ENCODE assay signal across 1 cellular context in genomic region chr20:50731055-50731929, GRCh38.
A peak's percentile ranks its signal among the peaks of the same experiment; 100 is the strongest.
TF ChIP-seq lines count a peak whose summit lies in the region.

TSS of gene PARD6B (plus strand) at chr20:50731580. CDS start at chr20:50731787, 207 bp downstream.

TF ChIP-seq in HepG2, 621 proteins besides CTCF, POLR2A, EP300 and RAD21 (continued from another document and continues in another):
- TF ChIP-seq HMGXB3 (CRISPR knock-in tag; IDR thresholded peaks at IDR 0.05; ENCODE audit: borderline replicate concordance) (no peak), JUND (CRISPR knock-in tag; IDR thresholded peaks at IDR 0.05) (no peak), ELF4 (CRISPR knock-in tag; IDR thresholded peaks at IDR 0.05; ENCODE audit: borderline replicate concordance) (no peak), MTF2 (CRISPR knock-in tag; IDR thresholded peaks at IDR 0.05; ENCODE audit: borderline replicate concordance) (no peak; the same call in 1 of the 2 replicates), ZNF746 (CRISPR knock-in tag; IDR thresholded peaks at IDR 0.05) (peak; percentile 94), ZGPAT (CRISPR knock-in tag; IDR thresholded peaks at IDR 0.05) (peak; percentile 78), KLF9 (CRISPR knock-in tag; IDR thresholded peaks at IDR 0.05; ENCODE audit: low read depth) (no peak), SPEN (CRISPR knock-in tag; IDR thresholded peaks at IDR 0.05; ENCODE audit: low read depth) (peak; percentile 94), ZNF101 (CRISPR knock-in tag; IDR thresholded peaks at IDR 0.05; ENCODE audit: borderline replicate concordance, low read depth) (0 out of 2 replicates have a peak, but pooled peaks have one; percentile 95), ZNF792 (CRISPR knock-in tag; IDR thresholded peaks at IDR 0.05) (no peak; the same call in 1 of the 2 replicates), ZZZ3 (CRISPR knock-in tag; IDR thresholded peaks at IDR 0.05; ENCODE audit: borderline replicate concordance) (no peak), ZNF616 (CRISPR knock-in tag; IDR thresholded peaks at IDR 0.05; ENCODE audit: low read depth) (peak; percentile 76; the same call in 1 of the 2 replicates), ZNF720 (CRISPR knock-in tag; IDR thresholded peaks at IDR 0.05) (no peak), BATF2 (CRISPR knock-in tag; IDR thresholded peaks at IDR 0.05) (0 out of 2 replicates have a peak, but pooled peaks have one; percentile 63), NFKBIZ (CRISPR knock-in tag; IDR thresholded peaks at IDR 0.05) (no peak), KLF12 (CRISPR knock-in tag; IDR thresholded peaks at IDR 0.05; ENCODE audit: borderline replicate concordance) (peak; percentile 87), PAWR (CRISPR knock-in tag; IDR thresholded peaks at IDR 0.05; ENCODE audit: borderline replicate concordance) (no peak), ZNF552 (CRISPR knock-in tag; IDR thresholded peaks at IDR 0.05; ENCODE audit: borderline replicate concordance) (peak; percentile 80; the same call in 1 of the 2 replicates), ZNF180 (CRISPR knock-in tag; IDR thresholded peaks at IDR 0.05; ENCODE audit: borderline replicate concordance, low read depth) (peak; percentile 89; the same call in 1 of the 2 replicates), ZNF280D (CRISPR knock-in tag; IDR thresholded peaks at IDR 0.05) (no peak), FOXA3 (CRISPR knock-in tag; IDR thresholded peaks at IDR 0.05) (peak; percentile 61), ZNF251 (CRISPR knock-in tag; IDR thresholded peaks at IDR 0.05) (no peak), MTA1 (CRISPR knock-in tag; IDR thresholded peaks at IDR 0.05; ENCODE audit: borderline replicate concordance) (peak; percentile 49; the same call in 1 of the 2 replicates), ARNT2 (CRISPR knock-in tag; IDR thresholded peaks at IDR 0.05; ENCODE audit: low read depth) (peak; percentile 90), ZBTB38 (CRISPR knock-in tag; IDR thresholded peaks at IDR 0.05) (peak; percentile 89; the same call in 1 of the 2 replicates), RFX1 (IDR thresholded peaks at IDR 0.05) (peak; percentile 3; the same call in 1 of the 2 replicates), FOXA1 (IDR thresholded peaks at IDR 0.05) (no peak), FOXA1 (CRISPR knock-in tag; IDR thresholded peaks at IDR 0.05) (0 out of 2 replicates have a peak, but pooled peaks have one; percentile 11), ZFP62 (CRISPR knock-in tag; IDR thresholded peaks at IDR 0.05) (no peak), ZSCAN5A (CRISPR knock-in tag; IDR thresholded peaks at IDR 0.05; ENCODE audit: borderline replicate concordance) (no peak; the same call in 1 of the 2 replicates), SALL2 (CRISPR knock-in tag; IDR thresholded peaks at IDR 0.05) (peak; percentile 97), SP140L (CRISPR knock-in tag; IDR thresholded peaks at IDR 0.05; ENCODE audit: borderline replicate concordance) (no peak), SMARCC2 (IDR thresholded peaks at IDR 0.05) (no peak), ZNF264 (CRISPR knock-in tag; IDR thresholded peaks at IDR 0.05) (no peak; the same call in 1 of the 2 replicates), ZNF574 (CRISPR knock-in tag; IDR thresholded peaks at IDR 0.05) (peak; percentile 78), FOXO4 (CRISPR knock-in tag; conservative IDR thresholded peaks at IDR 0.05) (no peak), HNRNPK (IDR thresholded peaks at IDR 0.05; ENCODE audit: low read depth, low read length, poor library complexity, severe bottlenecking) (peak; percentile 88), RBAK (CRISPR knock-in tag; IDR thresholded peaks at IDR 0.05) (no peak), EHMT2 (IDR thresholded peaks at IDR 0.05; ENCODE audit: borderline replicate concordance, low read depth, low read length) (no peak), SATB2 (CRISPR knock-in tag; IDR thresholded peaks at IDR 0.05) (no peak; the same call in 1 of the 2 replicates), ZNF124 (CRISPR knock-in tag; IDR thresholded peaks at IDR 0.05) (peak; percentile 69), ZFP36L1 (CRISPR knock-in tag; IDR thresholded peaks at IDR 0.05) (no peak), POGK (CRISPR knock-in tag; conservative IDR thresholded peaks at IDR 0.05) (peak; percentile 69), PTBP1 (IDR thresholded peaks at IDR 0.05; ENCODE audit: low read depth, low read length, poor library complexity, severe bottlenecking) (no peak), STAG1 (CRISPR knock-in tag; IDR thresholded peaks at IDR 0.05) (no peak; the same call in 1 of the 2 replicates), TIGD3 (CRISPR knock-in tag; IDR thresholded peaks at IDR 0.05; ENCODE audit: borderline replicate concordance) (no peak; the same call in 1 of the 2 replicates), ZNF790 (CRISPR knock-in tag; IDR thresholded peaks at IDR 0.05; ENCODE audit: borderline replicate concordance) (peak; percentile 84; the same call in 1 of the 2 replicates), ZBTB1 (CRISPR knock-in tag; IDR thresholded peaks at IDR 0.05; ENCODE audit: borderline replicate concordance) (no peak)
